ENCODE assay signal across 1 cellular context in genomic region chr15:101062063-101062462, GRCh38.
TF ChIP-seq lines count a peak whose summit lies in the region.

No MANE protein-coding gene starts in this region.

TF ChIP-seq in WTC11, 78 proteins besides CTCF, POLR2A, EP300 and RAD21 (continued from another document):
- no peak for TF ChIP-seq E2F1 (CRISPR knock-in tag; IDR thresholded peaks at IDR 0.05)
- TF ChIP-seq EMX1 (CRISPR knock-in tag; IDR thresholded peaks at IDR 0.05), result no peak
- TF ChIP-seq GTF2I (CRISPR knock-in tag; conservative IDR thresholded peaks at IDR 0.05), result no peak
- no peak for TF ChIP-seq E2F4 (CRISPR knock-in tag; IDR thresholded peaks at IDR 0.05; ENCODE audit: borderline replicate concordance, low read depth)
- TF ChIP-seq MYBL2 (CRISPR knock-in tag; IDR thresholded peaks at IDR 0.05), result no peak
- TF ChIP-seq ZNF532 (CRISPR knock-in tag; IDR thresholded peaks at IDR 0.05; ENCODE audit: borderline replicate concordance), result no peak
TF ChIP-seq in WTC11: peak in this region for 0.
